ENCODE assay signal across 8 cellular contexts in the genomic region with DNA sequence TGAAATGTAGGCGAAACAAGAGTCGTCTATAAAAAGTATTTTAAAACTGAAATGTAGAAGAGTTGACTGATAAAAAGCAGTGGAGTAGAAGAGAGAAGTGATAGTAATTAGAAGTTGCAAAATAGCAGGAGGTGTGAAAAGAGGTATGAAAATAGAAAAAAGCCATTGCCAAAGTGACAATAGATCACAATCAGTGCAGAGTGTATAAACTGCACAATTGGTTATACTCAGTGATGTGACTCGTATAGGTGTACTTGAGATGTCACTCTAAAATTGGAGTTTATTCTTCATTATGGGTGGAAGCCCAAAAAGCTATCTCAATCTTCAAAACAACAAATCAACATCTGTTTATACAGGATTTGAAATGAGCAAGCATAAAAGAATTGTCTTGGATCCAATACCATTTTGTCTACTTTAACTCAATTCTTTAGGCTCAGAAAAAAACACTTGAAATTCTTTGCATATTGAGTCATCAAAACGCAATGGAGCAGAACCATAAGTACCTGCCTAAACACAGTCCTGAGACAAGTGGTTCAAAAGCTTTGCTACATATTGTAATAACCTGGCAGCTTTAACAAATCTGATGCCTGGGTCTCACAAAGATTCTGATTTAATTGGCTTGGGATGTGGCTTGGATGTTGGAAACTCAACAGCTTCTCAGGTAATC. TPM values are rescaled to one million over a fixed set of nuclear protein-coding genes. Genes with fewer than 3 reads are reported as not detected.
A peak's percentile ranks its signal among the peaks of the same experiment; 100 is the strongest.
DNase-seq lines count a peak whose midpoint lies in the region; ATAC-seq and TF ChIP-seq lines count a peak whose summit lies in the region.

No MANE protein-coding gene starts in this region.

- in situ Hi-C loops in GM13977 (cut with MboI; ENCODE audit: low pct_unique_long_range_greater_than_20kb, low sequenced_read_pairs, unreplicated experiment): no loop called here

- no peak overlapping the region for H3K4me2 ChIP-seq in fibroblast of lung (ENCODE audit: extremely low read depth, insufficient read depth, low read length)

- H4K20me1 ChIP-seq in fibroblast of lung (ENCODE audit: control insufficient read depth, extremely low read depth, insufficient read depth, low read length): no peaks in the 10 kb centered on the region

- no peak for TF ChIP-seq CTCF in GM13977 (IDR thresholded peaks at IDR 0.05; ENCODE audit: extremely low read depth, insufficient read depth, missing control alignments)
- TF ChIP-seq CTCF in fibroblast of lung (conservative IDR thresholded peaks at IDR 0.05 in 1 of 2, IDR thresholded peaks at IDR 0.05 in 1 of 2; ENCODE audit: low read depth in 1 of 2, low read length in 2 of 2): no peak
- TF ChIP-seq CTCF in endodermal cell (conservative IDR thresholded peaks at IDR 0.05): no peak

- POLR2A ChIA-PET in naive thymus-derived CD8-positive, alpha-beta T cell (lab: Charles Lee): interaction anchor here (0.6 to 1.2 kb wide), 2 partner anchors 16 to 42 kb away, joined by 3 read pairs; a partner anchor contains a TSS

- no peak overlapping the region for H2AFZ ChIP-seq in fibroblast of lung (ENCODE audit: low read length)

- H3K9ac ChIP-seq in fibroblast of lung (ENCODE audit: insufficient read depth, low read length) (no peak overlapping the region), endodermal cell (ENCODE audit: extremely low read depth, low read length, poor library complexity, severe bottlenecking) (no peak overlapping the region)

- H3K27ac Mint-ChIP-seq in endodermal cell: no peak overlapping the region
- no peak overlapping the region for H3K27ac Mint-ChIP-seq in naive thymus-derived CD8-positive, alpha-beta T cell

- H3K27me3 Mint-ChIP-seq in endodermal cell (ENCODE audit: insufficient read depth): no peaks in the 10 kb centered on the region
- H3K27me3 Mint-ChIP-seq in naive thymus-derived CD8-positive, alpha-beta T cell: no peaks in the 10 kb centered on the region

- H3K4me3 ChIP-seq in fibroblast of lung (replicated peaks in 1 of 4; ENCODE audit: control extremely low read depth in 1 of 4, insufficient read depth in 1 of 4, low read depth in 3 of 4, low read length in 4 of 4) (no peak overlapping the region), endodermal cell (ENCODE audit: low read length) (no peak overlapping the region)

- peaks cover 11% of the 10 kb centered on the region for H3K36me3 Mint-ChIP-seq in endodermal cell (ENCODE audit: low read depth)
- H3K36me3 Mint-ChIP-seq in naive thymus-derived CD8-positive, alpha-beta T cell: peaks cover 0 to 20% (median 9%) of the 10 kb centered on the region in 3 donors

- no peak for ATAC-seq in naive thymus-derived CD8-positive, alpha-beta T cell

- 86 to 94% methylated on average over 3 to 4 of the region's 4 CpGs for WGBS in endodermal cell (ENCODE audit: insufficient coverage in 1 of 2, insufficient read length in 1 of 2), 2 experiments

- H3K4me1 Mint-ChIP-seq in endodermal cell: no peaks in the 10 kb centered on the region
- H3K4me1 Mint-ChIP-seq in naive thymus-derived CD8-positive, alpha-beta T cell: peaks cover 2 to 30% (median 4%) of the 10 kb centered on the region in 4 donors

- DNase-seq in GM13977 (ENCODE audit: low spot score) (peak; percentile 50), HCEC 1CT (peak; percentile 78), NCI-H187 treated with DMSO at 0.1 percent for 48 hours (lab: John Stamatoyannopoulos, UW) (peak; percentile 92), fibroblast of lung (ENCODE audit: low read depth in 2 of 2) (peak; percentile 47 to 89), endodermal cell (no peak), NCI-H1694 (lab: John Stamatoyannopoulos, UW) (no peak)
- DNase-seq in activated CD8-positive, alpha-beta memory T cell treated with anti-CD3 and anti-CD28 coated beads for 24 hours: no peak
- DNase-seq in naive thymus-derived CD8-positive, alpha-beta T cell: no peak

- H3K27me3 ChIP-seq in fibroblast of lung (ENCODE audit: control insufficient read depth, insufficient read depth, low read length) (no peaks in the 10 kb centered on the region), endodermal cell (ENCODE audit: control insufficient read depth, insufficient read depth, low read length, poor library complexity, severe bottlenecking) (no peaks in the 10 kb centered on the region)

- peaks cover 55% of the 10 kb centered on the region for H3K79me2 ChIP-seq in fibroblast of lung (ENCODE audit: control insufficient read depth, insufficient read depth, low read length)

- H3K9me3 ChIP-seq in fibroblast of lung (ENCODE audit: control insufficient read depth, insufficient read depth, low read depth, low read length) (no peaks in the 10 kb centered on the region), endodermal cell (ENCODE audit: control insufficient read depth, low read length) (no peaks in the 10 kb centered on the region)

- H3K36me3 ChIP-seq in fibroblast of lung (ENCODE audit: control insufficient read depth, insufficient read depth, low read length): peaks cover 2% of the 10 kb centered on the region
- peaks cover 18% of the 10 kb centered on the region for H3K36me3 ChIP-seq in endodermal cell (ENCODE audit: control insufficient read depth, insufficient read depth, low read length)

- no peak overlapping the region for H3K4me3 Mint-ChIP-seq in endodermal cell
- no peak overlapping the region for H3K4me3 Mint-ChIP-seq in naive thymus-derived CD8-positive, alpha-beta T cell

- peaks cover 4% of the 10 kb centered on the region for H3K4me1 ChIP-seq in fibroblast of lung (ENCODE audit: control insufficient read depth, extremely low read depth, insufficient read depth, low read length)
- no peaks in the 10 kb centered on the region for H3K4me1 ChIP-seq in endodermal cell (ENCODE audit: control insufficient read depth, insufficient read depth, low read length)

- no peak overlapping the region for H3K27ac ChIP-seq in fibroblast of lung (ENCODE audit: insufficient read depth, low read length)
- H3K27ac ChIP-seq in endodermal cell (ENCODE audit: low read depth, low read length): no peak overlapping the region

- no peaks in the 10 kb centered on the region for H3K9me3 Mint-ChIP-seq in endodermal cell
- no peaks in the 10 kb centered on the region for H3K9me3 Mint-ChIP-seq in naive thymus-derived CD8-positive, alpha-beta T cell

RNA-seq across cellular contexts. Expression of a gene that starts 8.8 kb away (rescaled TPM):
- 38.5 and 43.9 TPM in 2 replicates for total RNA-seq in fibroblast of lung
- 58.4 and 58.5 TPM in 2 replicates for polyA plus RNA-seq in fibroblast of lung
- polyA plus RNA-seq in fibroblast of lung (2012): 55.7 and 56.0 TPM in 2 replicates
- polyA minus RNA-seq in fibroblast of lung (ENCODE audit: low replicate concordance): 0.55 and 0.82 TPM in 2 replicates
- 10 to 100 TPM; 10.6 to 16.3 TPM for total RNA-seq in endodermal cell
- 24.7 TPM for polyA plus RNA-seq in endodermal cell (2013, experiment 1 of 2)
- 30.5 TPM for polyA plus RNA-seq in endodermal cell (2013, experiment 2 of 2)
- total RNA-seq in naive thymus-derived CD8-positive, alpha-beta T cell: 1 to 10 TPM; 8.5 to 9.9 TPM
- 1 to 10 TPM; 4.9 to 7.2 (median 5.0) TPM for polyA plus RNA-seq in naive thymus-derived CD8-positive, alpha-beta T cell

RNA-seq across cellular contexts. Expression of a gene that starts 9.3 kb away (rescaled TPM):
- total RNA-seq in fibroblast of lung (19.3 and 23.3 TPM in 2 replicates), endodermal cell (10 to 100 TPM; 23.8 to 32.4 TPM)
- 13.6 and 14.8 TPM in 2 replicates for polyA plus RNA-seq in fibroblast of lung
- 8.9 and 9.8 TPM in 2 replicates for polyA plus RNA-seq in fibroblast of lung (2012)
- polyA minus RNA-seq in fibroblast of lung (ENCODE audit: low replicate concordance): 4.4 and 6.8 TPM in 2 replicates
- 20.6 TPM for polyA plus RNA-seq in endodermal cell (2013, experiment 1 of 2)
- 20.0 TPM for polyA plus RNA-seq in endodermal cell (2013, experiment 2 of 2)
- total RNA-seq in naive thymus-derived CD8-positive, alpha-beta T cell: 10 to 100 TPM; 22.2 to 26.1 TPM
- 1 to 10 TPM; 5.2 to 9.5 (median 5.3) TPM for polyA plus RNA-seq in naive thymus-derived CD8-positive, alpha-beta T cell

RNA-seq across cellular contexts. Expression of a gene that starts 42.3 kb away (rescaled TPM):
- total RNA-seq in fibroblast of lung (535 and 541 TPM in 2 replicates), endodermal cell (100 to 1,000 TPM; 522 to 531 TPM)
- 999 and 1,157 TPM in 2 replicates for polyA plus RNA-seq in fibroblast of lung
- 766 and 767 TPM in 2 replicates for polyA plus RNA-seq in fibroblast of lung (2012)
- 181 and 224 TPM in 2 replicates for polyA minus RNA-seq in fibroblast of lung (ENCODE audit: low replicate concordance)
- polyA plus RNA-seq in endodermal cell (2013, experiment 1 of 2): 694 TPM
- 600 TPM for polyA plus RNA-seq in endodermal cell (2013, experiment 2 of 2)
- total RNA-seq in naive thymus-derived CD8-positive, alpha-beta T cell: 100 to 1,000 TPM; 322 to 334 TPM
- polyA plus RNA-seq in naive thymus-derived CD8-positive, alpha-beta T cell: 100 to 1,000 TPM; 260 to 332 (median 283) TPM

Comparison
In these comparisons a context has a peak if more than half of its experiments do, and no peak if none do; other contexts are left out.
1. DNase-seq: peak in GM13977 (single experiment), HCEC 1CT (single experiment), NCI-H187 treated with DMSO at 0.1 percent for 48 hours (single experiment) and fibroblast of lung (2 of 2); none in endodermal cell (single experiment), activated CD8-positive, alpha-beta memory T cell treated with anti-CD3 and anti-CD28 coated beads for 24 hours (single experiment), NCI-H1694 (single experiment) and naive thymus-derived CD8-positive, alpha-beta T cell (0 of 10).